Comparison of ENCODE assay signal across 1 cellular context in genomic region chr2:203549406-203549805, GRCh38.
TF ChIP-seq lines count a peak whose summit lies in the region.

No MANE protein-coding gene starts in this region.

TF ChIP-seq in GM23338, 12 proteins besides CTCF, POLR2A, EP300 and RAD21 (continued from another document):
- TF ChIP-seq ZNF462 (CRISPR knock-in tag; IDR thresholded peaks at IDR 0.05) (no peak), JUNB (IDR thresholded peaks at IDR 0.05; ENCODE audit: unreplicated experiment) (no peak), ZNF114 (CRISPR knock-in tag; IDR thresholded peaks at IDR 0.05) (no peak), NANOG (IDR thresholded peaks at IDR 0.05; ENCODE audit: borderline replicate concordance) (no peak), EZH2 (IDR thresholded peaks at IDR 0.05; ENCODE audit: low read depth, unreplicated experiment) (no peak), POLR2AphosphoS5 (IDR thresholded peaks at IDR 0.05; ENCODE audit: low read depth) (no peak), STAT1 (IDR thresholded peaks at IDR 0.05; ENCODE audit: unreplicated experiment) (no peak)
